8 cellular contexts compared by ENCODE assay signal in the genomic region with DNA sequence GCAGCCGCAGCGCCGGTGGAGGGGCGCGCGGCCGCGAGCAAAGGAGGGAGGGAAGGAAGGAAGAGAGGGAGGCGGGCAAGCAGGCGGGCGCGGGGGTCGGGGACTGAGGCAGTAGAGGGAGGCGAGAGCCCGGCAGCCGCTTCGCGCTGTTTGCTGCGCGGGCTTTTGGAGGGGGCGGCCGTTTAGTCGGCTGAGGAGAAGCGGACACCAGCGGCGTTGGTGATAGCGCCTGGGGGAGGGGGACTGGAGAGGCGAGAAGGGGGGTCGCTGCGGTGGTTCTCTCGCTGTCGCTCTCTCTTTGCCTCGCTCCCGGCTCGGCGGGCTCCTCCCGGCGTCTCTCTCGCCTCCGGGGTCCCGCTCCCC. TPM values are rescaled to one million over a fixed set of nuclear protein-coding genes. Genes with fewer than 3 reads are reported as not detected.
DNase-seq lines count a peak whose midpoint lies in the region; ATAC-seq and TF ChIP-seq lines count a peak whose summit lies in the region.

Gene HS2ST1, plus strand, starts transcription at position 1 of the 363 bp plus-strand sequence.

- H3K4me3 ChIP-seq in BE2C (ENCODE audit: low read depth, low read length) (peak within 1 kb of the TSS; percentile 81), dorsolateral prefrontal cortex (peak within 1 kb of the TSS; percentile 61 to 99 (median 89))
- peak within 1 kb of the TSS; percentile 95 for H3K4me3 ChIP-seq in Jurkat, Clone E6-1 (ENCODE audit: low read length)

- intact Hi-C loops in dorsolateral prefrontal cortex (cut with DNase I) = loop anchor here (10.0 kb wide), 4 partner anchors 50 to 210 kb away; partner anchors contain the start of gene SH3GLB1 (in 2 of the 2)

- peak within 1 kb of the TSS; percentile 59 to 98 (median 93) for H3K27ac ChIP-seq in dorsolateral prefrontal cortex

- H3K27me3 ChIP-seq in BE2C (no peaks in the 10 kb centered on the region), dorsolateral prefrontal cortex (no peaks in the 10 kb centered on the region)

- DNase-seq in BE2C (no peak), dorsolateral prefrontal cortex (no peak), myocyte (ENCODE audit: low read depth) (no peak), NCI-H748 (lab: John Stamatoyannopoulos, UW; ENCODE audit: unreplicated experiment) (no peak), HuH-7.5 (ENCODE audit: low spot score) (no peak)
- no peak for DNase-seq in Jurkat, Clone E6-1 (ENCODE audit: low read depth, low spot score)

- no peak for TF ChIP-seq CTCF in BE2C (IDR thresholded peaks at IDR 0.05; ENCODE audit: low read depth, low read length)
- peak in 2 of 56 donors; percentile 3 to 14 for TF ChIP-seq CTCF in dorsolateral prefrontal cortex (IDR thresholded peaks at IDR 0.05 in 54 of 56, conservative IDR thresholded peaks at IDR 0.05 in 2 of 56; ENCODE audit: low read depth in 1 of 56, partially characterized antibody in 56 of 56)

- H3K9me3 ChIP-seq in BE2C = no peaks in the 10 kb centered on the region

- ATAC-seq in activated CD4-positive, CD25-positive, alpha-beta regulatory T cell treated with anti-CD3 and anti-CD28 coated beads, Interleukin-2, amount 50 U/mL, for 24 hours = no peak
- no peak for ATAC-seq in HG03039 (IDR thresholded peaks at IDR 0.05; ENCODE audit: unreplicated experiment)

- no peaks in the 10 kb centered on the region for H3K4me1 ChIP-seq in BE2C

- no peaks in the 10 kb centered on the region for H3K36me3 ChIP-seq in BE2C

RNA-seq across cellular contexts. Expression of gene HS2ST1, which starts in this region (rescaled TPM):
- polyA plus RNA-seq in BE2C (2012; ENCODE audit: insufficient read depth, insufficient read length, low read depth) = 24.3 TPM
- polyA plus RNA-seq in Jurkat, Clone E6-1 (2012; ENCODE audit: insufficient read depth, insufficient read length) = 33.2 TPM
- 10 to 100 TPM; 15.9 to 51.2 (median 33.7) TPM for total RNA-seq in dorsolateral prefrontal cortex
- 28.9 and 38.2 TPM in 2 replicates for total RNA-seq in myocyte
- polyA plus RNA-seq in myocyte (2012) = 15.9 TPM
